ENCODE assay signal across 31 cellular contexts in genomic region chr3:111649180-111649579, GRCh38. TPM values are rescaled to one million over a fixed set of nuclear protein-coding genes. Genes with fewer than 3 reads are reported as not detected.
A peak's percentile ranks its signal among the peaks of the same experiment; 100 is the strongest.
DNase-seq lines count a peak whose midpoint lies in the region; ATAC-seq, FAIRE-seq and TF ChIP-seq lines count a peak whose summit lies in the region.
"Had no signal": no experiment of that assay in that cellular context is flagged by ENCODE, and none has a peak within 500 bp of the region (broad histone marks: within the 10 kb centered on the region; RNA-seq: fewer than 3 reads in every experiment).

No MANE protein-coding gene starts in this region.

- no peak overlapping the region for H2AK5ac ChIP-seq in IMR-90 (ENCODE audit: low read depth, low read length)

- H3K4me3 ChIP-seq in IMR-90 (ENCODE audit: insufficient read depth, low read depth, low read length) = no peak overlapping the region
- H3K4me3 ChIP-seq in bronchial epithelial cell (ENCODE audit: low read depth, low read length) = no peak overlapping the region
- no peak overlapping the region for H3K4me3 ChIP-seq in naive thymus-derived CD4-positive, alpha-beta T cell (ENCODE audit: low read length)
- H3K4me3 ChIP-seq: lung, right atrium auricular region, tibial artery had no signal

- POLR2A ChIA-PET in IMR-90 (lab: Charles Lee; ENCODE audit: unreplicated experiment) (no interaction called here), RWPE1 (lab: Yijun Ruan, JAX; ENCODE audit: low non-redundant PET) (no interaction called here), WTC11 (lab: Charles Lee) (no interaction called here)
- POLR2A ChIA-PET in naive thymus-derived CD4-positive, alpha-beta T cell (lab: Charles Lee) = no interaction called here

- H3K9me1 ChIP-seq in IMR-90 (ENCODE audit: insufficient read depth, low read length) = no peaks in the 10 kb centered on the region

- H3K4me3 Mint-ChIP-seq in T-helper 1 cell treated with Interleukin-12 subunit alpha and Interleukin-12 subunit beta and Interleukin-4 antibody, amounts not matched to agents 30 μg/mL and 1 μg/mL, for 36 hours = no peak overlapping the region
- H3K4me3 Mint-ChIP-seq in naive thymus-derived CD4-positive, alpha-beta T cell = no peak overlapping the region
- H3K4me3 Mint-ChIP-seq in WTC11 = no peak overlapping the region
- H3K4me3 Mint-ChIP-seq: activated naive CD4-positive, alpha-beta T cell treated with anti-CD3 and anti-CD28 coated beads for 36 hours; stimulated activated naive CD8-positive, alpha-beta T cell treated with anti-CD3 and anti-CD28 coated beads, Interleukin-15, Interleukin-2, amounts not matched to agents 100 ng/mL and 50 ng/mL, for 24 hours had no signal

- no TSS peak for BruUV-seq in IMR-90 (replicated peaks; lab: Mats Ljungman, UMichigan)

- no peak overlapping the region for H2AK9ac ChIP-seq in IMR-90 (replicated peaks; ENCODE audit: low read depth, low read length, poor library complexity)

- H3K14ac ChIP-seq in IMR-90 (replicated peaks; ENCODE audit: low read depth, low read length) = no peak overlapping the region

- H3K9me3 ChIP-seq in IMR-90 (ENCODE audit: control insufficient read depth, insufficient read depth, low read length) = no peaks in the 10 kb centered on the region
- H3K9me3 ChIP-seq in naive thymus-derived CD4-positive, alpha-beta T cell (ENCODE audit: control insufficient read depth in 2 of 3, low read length in 3 of 3) = no peaks in the 10 kb centered on the region
- H3K9me3 ChIP-seq: tibial artery had no signal

- H3K36me3 ChIP-seq in IMR-90 (ENCODE audit: control insufficient read depth, insufficient read depth, low read length) = no peaks in the 10 kb centered on the region
- H3K36me3 ChIP-seq in bronchial epithelial cell (ENCODE audit: control insufficient read depth, insufficient read depth, low read length) = no peaks in the 10 kb centered on the region
- peaks cover 4 to 60% (median 29%) of the 10 kb centered on the region in 3 experiments for H3K36me3 ChIP-seq in naive thymus-derived CD4-positive, alpha-beta T cell (ENCODE audit: control insufficient read depth in 2 of 3, insufficient read depth in 3 of 3, low read length in 3 of 3)
- H3K36me3 ChIP-seq: right atrium auricular region, tibial artery had no signal

- H3K27ac Mint-ChIP-seq in T-helper 1 cell treated with Interleukin-12 subunit alpha and Interleukin-12 subunit beta and Interleukin-4 antibody, amounts not matched to agents 30 μg/mL and 1 μg/mL, for 36 hours = peak overlapping the region; percentile 64
- H3K27ac Mint-ChIP-seq in naive thymus-derived CD4-positive, alpha-beta T cell = peak overlapping the region; percentile 10 to 83 (median 40)
- no peak overlapping the region for H3K27ac Mint-ChIP-seq in WTC11
- H3K27ac Mint-ChIP-seq: activated naive CD4-positive, alpha-beta T cell treated with anti-CD3 and anti-CD28 coated beads for 36 hours; stimulated activated naive CD8-positive, alpha-beta T cell treated with anti-CD3 and anti-CD28 coated beads, Interleukin-15, Interleukin-2, amounts not matched to agents 100 ng/mL and 50 ng/mL, for 24 hours had no signal

- H3K4me2 ChIP-seq in IMR-90 (ENCODE audit: low read depth, low read length) = no peak overlapping the region; the same call in 1 of the 2 replicates
- H3K4me2 ChIP-seq: KMS-11 had no signal

- peak overlapping the region in 1 of 2 experiments; percentile 44; a peak in 1 of 4 replicates for H4K8ac ChIP-seq in IMR-90 (ENCODE audit: low read depth in 2 of 2, low read length in 2 of 2)

- H4K20me1 ChIP-seq in IMR-90 (ENCODE audit: insufficient read depth, low read length) = no peaks in the 10 kb centered on the region

- H2BK5ac ChIP-seq in IMR-90 (ENCODE audit: low read depth, low read length, poor library complexity, severe bottlenecking) = no peak overlapping the region

- H3K23ac ChIP-seq in IMR-90 (ENCODE audit: low read depth, low read length) = no peak overlapping the region

- H3K4me1 Mint-ChIP-seq in T-helper 1 cell treated with Interleukin-12 subunit alpha and Interleukin-12 subunit beta and Interleukin-4 antibody, amounts not matched to agents 30 μg/mL and 1 μg/mL, for 36 hours (ENCODE audit: low read depth) = peaks cover 12% of the 10 kb centered on the region
- H3K4me1 Mint-ChIP-seq in naive thymus-derived CD4-positive, alpha-beta T cell = peaks cover 0 to 16% (median 0%) of the 10 kb centered on the region in 7 donors
- H3K4me1 Mint-ChIP-seq in WTC11 = peaks cover 31% of the 10 kb centered on the region

- no peaks in the 10 kb centered on the region for H3K79me1 ChIP-seq in IMR-90 (ENCODE audit: low read depth in 1 of 2, low read length in 2 of 2)

- CTCF ChIA-PET in IMR-90 (lab: Yijun Ruan, JAX) (interaction anchor here (1.3 kb wide), 1 partner anchor 72 kb away, joined by 3 read pairs; no protein-coding TSS in a partner anchor), RWPE1 (lab: Yijun Ruan, JAX) (interaction anchor here (0.5 kb wide), 1 partner anchor 550 kb away, joined by 3 read pairs; no protein-coding TSS in a partner anchor), WTC11 (lab: Charles Lee) (no interaction called here)
- CTCF ChIA-PET in naive thymus-derived CD4-positive, alpha-beta T cell (lab: Charles Lee) = no interaction called here

- H3K27me3 ChIP-seq in IMR-90 (ENCODE audit: control insufficient read depth, insufficient read depth, low read length) (0 out of 2 replicates have a peak, but pooled peaks cover 3% of the 10 kb centered on the region), bronchial epithelial cell (ENCODE audit: control insufficient read depth, insufficient read depth, low read length) (no peaks in the 10 kb centered on the region)
- no peaks in the 10 kb centered on the region for H3K27me3 ChIP-seq in naive thymus-derived CD4-positive, alpha-beta T cell (ENCODE audit: control insufficient read depth in 2 of 2, insufficient read depth in 2 of 2, low read length in 2 of 2)
- H3K27me3 ChIP-seq: right atrium auricular region had no signal

- peak overlapping the region; percentile 59; the same call in 1 of the 2 replicates for H3K18ac ChIP-seq in IMR-90 (ENCODE audit: low read depth, low read length)

- H2AFZ ChIP-seq in IMR-90 (replicated peaks; ENCODE audit: low read length, poor library complexity) = no peak overlapping the region

- intact Hi-C loops in IMR-90 (cut with micrococcal nuclease) = no loop called here
- intact Hi-C loops in naive thymus-derived CD4-positive, alpha-beta T cell (cut with micrococcal nuclease) = loop anchor here (2.0 to 5.0 kb wide), 2 partner anchors 18 to 37 kb away; no protein-coding TSS in a partner anchor

- H3K27ac ChIP-seq in IMR-90 (ENCODE audit: insufficient read depth, low read length) (no peak overlapping the region), RWPE1 (no peak overlapping the region)
- H3K27ac ChIP-seq in naive thymus-derived CD4-positive, alpha-beta T cell (ENCODE audit: low read depth, low read length) = no peak overlapping the region
- H3K27ac ChIP-seq: 22Rv1, KMS-11, right atrium auricular region, tibial artery had no signal

- no peaks in the 10 kb centered on the region for H3K27me3 Mint-ChIP-seq in T-helper 1 cell treated with Interleukin-12 subunit alpha and Interleukin-12 subunit beta and Interleukin-4 antibody, amounts not matched to agents 30 μg/mL and 1 μg/mL, for 36 hours (ENCODE audit: low read depth)
- no peaks in the 10 kb centered on the region for H3K27me3 Mint-ChIP-seq in naive thymus-derived CD4-positive, alpha-beta T cell
- H3K27me3 Mint-ChIP-seq in WTC11 (ENCODE audit: low read depth) = peaks cover 5% of the 10 kb centered on the region
- H3K27me3 Mint-ChIP-seq: stimulated activated naive CD8-positive, alpha-beta T cell treated with anti-CD3 and anti-CD28 coated beads, Interleukin-15, Interleukin-2, amounts not matched to agents 100 ng/mL and 50 ng/mL, for 24 hours had no signal

- TF ChIP-seq POLR2A in IMR-90 (IDR thresholded peaks at IDR 0.05; ENCODE audit: low read depth, low read length) = no peak

- no peak overlapping the region for H2BK120ac ChIP-seq in IMR-90 (ENCODE audit: low read depth, low read length)

- peak; percentile 57 for ATAC-seq in IMR-90 (ENCODE audit: low read depth)
- no peak for ATAC-seq in naive thymus-derived CD4-positive, alpha-beta T cell
- no peak for ATAC-seq in WTC11
- ATAC-seq: esophagus mucosa had no signal

- peaks cover 5% of the 10 kb centered on the region for H3K4me1 ChIP-seq in IMR-90 (ENCODE audit: control insufficient read depth, insufficient read depth, low read length)
- H3K4me1 ChIP-seq in naive thymus-derived CD4-positive, alpha-beta T cell (ENCODE audit: control insufficient read depth in 2 of 2, insufficient read depth in 2 of 2, low read length in 2 of 2) = no peaks in the 10 kb centered on the region
- H3K4me1 ChIP-seq: right atrium auricular region, tibial artery had no signal

- WGBS in IMR-90 (ENCODE audit: extremely low coverage in 2 of 2, insufficient read length in 1 of 2), 2 experiments = no CpG with 5 or more reads among the region's 1 CpG

- H3K9me3 Mint-ChIP-seq in T-helper 1 cell treated with Interleukin-12 subunit alpha and Interleukin-12 subunit beta and Interleukin-4 antibody, amounts not matched to agents 30 μg/mL and 1 μg/mL, for 36 hours = peaks cover 9% of the 10 kb centered on the region
- H3K9me3 Mint-ChIP-seq in naive thymus-derived CD4-positive, alpha-beta T cell = peaks cover 0 to 14% (median 0%) of the 10 kb centered on the region in 11 donors
- H3K9me3 Mint-ChIP-seq in WTC11 = peaks cover 10% of the 10 kb centered on the region
- H3K9me3 Mint-ChIP-seq: stimulated activated naive CD8-positive, alpha-beta T cell treated with anti-CD3 and anti-CD28 coated beads, Interleukin-15, Interleukin-2, amounts not matched to agents 100 ng/mL and 50 ng/mL, for 24 hours had no signal

- in situ Hi-C loops in IMR-90 (cut with MboI; ENCODE audit: low sequenced_read_pairs) = no loop called here

- H3K4ac ChIP-seq in IMR-90 (ENCODE audit: low read depth, low read length) = no peak overlapping the region

- no peak overlapping the region for H4K91ac ChIP-seq in IMR-90 (ENCODE audit: insufficient read depth, low read depth, low read length)

- no peak overlapping the region for H3K9ac ChIP-seq in IMR-90 (ENCODE audit: low read depth, low read length)
- H3K9ac ChIP-seq: KMS-11 had no signal

- H3K56ac ChIP-seq in IMR-90 (ENCODE audit: extremely low read depth, insufficient read depth, low read length) = no peak overlapping the region

- dilution Hi-C loops in IMR-90 (cut with HindIII; ENCODE audit: low sequenced_read_pairs, unreplicated experiment) = no loop called here

- H2BK20ac ChIP-seq in IMR-90 (ENCODE audit: low read depth, low read length) = no peak overlapping the region

- no peak for TF ChIP-seq RAD21 in IMR-90 (IDR thresholded peaks at IDR 0.05; ENCODE audit: low read length)

- FAIRE-seq in bronchial epithelial cell (lab: Jason Lieb, UNC) = no peak
- FAIRE-seq: astrocyte, GM12892, GM19239, HTR-8/SVneo, kidney had no signal

- no peak overlapping the region for H4K5ac ChIP-seq in IMR-90 (ENCODE audit: low read depth, low read length)

- no peak for DNase-seq in T-helper 1 cell
- DNase-seq in IMR-90 = peak; percentile 73
- peak; percentile 85 for DNase-seq in bronchial epithelial cell (ENCODE audit: low read depth)
- no peak for DNase-seq in naive thymus-derived CD4-positive, alpha-beta T cell
- no peak for DNase-seq in RWPE1 (ENCODE audit: low spot score)
- no peak for DNase-seq in MV-4-11 (lab: John Stamatoyannopoulos, UW)
- DNase-seq in WTC11 (ENCODE audit: low spot score) = no peak
- DNase-seq: activated CD4-positive, alpha-beta T cell treated with anti-CD3 and anti-CD28 coated beads for 4 hours; activated naive CD4-positive, alpha-beta T cell treated with anti-CD3 and anti-CD28 coated beads for 36 hours; AML-193; cerebellar nuclear complex; COR-L47; DND-41; kidney; NCI-H1694 treated with DMSO at 0.1 percent for 48 hours; NCI-H2171 treated with DMSO at 0.1 percent for 48 hours; NCI-H69; nucleus accumbens; stimulated activated CD4-positive, alpha-beta T cell treated with anti-CD3 and anti-CD28 coated beads, Interleukin-4, amount 100 ng/mL, for 24 hours; tibial artery had no signal

- peaks cover 91% of the 10 kb centered on the region for H3K36me3 Mint-ChIP-seq in T-helper 1 cell treated with Interleukin-12 subunit alpha and Interleukin-12 subunit beta and Interleukin-4 antibody, amounts not matched to agents 30 μg/mL and 1 μg/mL, for 36 hours (ENCODE audit: low read depth)
- peaks cover 37 to 99% (median 90%) of the 10 kb centered on the region in 5 donors for H3K36me3 Mint-ChIP-seq in naive thymus-derived CD4-positive, alpha-beta T cell
- peaks cover under 1% of the 10 kb centered on the region for H3K36me3 Mint-ChIP-seq in WTC11

- no peak overlapping the region for H2BK15ac ChIP-seq in IMR-90 (ENCODE audit: low read depth, low read length)

- no peak for TF ChIP-seq CTCF in IMR-90 (conservative IDR thresholded peaks at IDR 0.05; ENCODE audit: low read depth, low read length)
- TF ChIP-seq CTCF in bronchial epithelial cell (IDR thresholded peaks at IDR 0.05; ENCODE audit: insufficient read depth, low read length, severe bottlenecking) = no peak
- TF ChIP-seq CTCF in RWPE1 (conservative IDR thresholded peaks at IDR 0.05; ENCODE audit: low read depth) = no peak
- TF ChIP-seq CTCF in WTC11 (IDR thresholded peaks at IDR 0.05) = no peak

RNA-seq across cellular contexts. Expression of gene PLCXD2, which starts 25.3 kb away (rescaled TPM):
- total RNA-seq in IMR-90 (2012; rRNA removed) (2.2 and 2.5 TPM in 2 replicates), bronchial epithelial cell (12.1 and 30.5 TPM in 2 replicates), WTC11 (2021) (1.8 to 2.4 TPM (median 2.3 TPM) in 3 replicates)
- 0.55 and 0.57 TPM in 2 replicates for polyA plus RNA-seq in IMR-90 (2012; rRNA removed)
- polyA plus RNA-seq in IMR-90 (2012; cell fraction: cytosol; rRNA removed) = 0.20 and 0.37 TPM in 2 replicates
- 0.74 and 1.9 TPM in 2 replicates for polyA plus RNA-seq in IMR-90 (2012; cell fraction: nucleus; rRNA removed; ENCODE audit: low replicate concordance)
- 10 to 100 TPM in 3 of 5 experiments, 1 to 10 TPM in 2; 8.2 to 18.3 (median 12.3) TPM for total RNA-seq in naive thymus-derived CD4-positive, alpha-beta T cell
- polyA plus RNA-seq in naive thymus-derived CD4-positive, alpha-beta T cell = 1 to 10 TPM; 2.1 to 2.4 TPM

RNA-seq across cellular contexts. Expression of gene ZBED2, which starts 54.0 kb away (rescaled TPM):
- total RNA-seq in IMR-90 (2012; rRNA removed) (0.72 and 1.1 TPM in 2 replicates), bronchial epithelial cell (6.3 and 8.2 TPM in 2 replicates), WTC11 (2021) (0.07 to 0.16 TPM (median 0.09 TPM) in 3 replicates)
- 0.36 and 0.51 TPM in 2 replicates for polyA plus RNA-seq in IMR-90 (2012; rRNA removed)
- polyA plus RNA-seq in IMR-90 (2012; cell fraction: cytosol; rRNA removed) = 0.15 and 0.34 TPM in 2 replicates
- 0.10 and 0.21 TPM in 2 replicates for polyA plus RNA-seq in IMR-90 (2012; cell fraction: nucleus; rRNA removed; ENCODE audit: low replicate concordance)
- total RNA-seq in naive thymus-derived CD4-positive, alpha-beta T cell = 10 to 100 TPM in 1 of 5 experiments, under 1 TPM in 3, not detected in 1; 0.13 to 51.8 (median 0.27) TPM
- polyA plus RNA-seq in naive thymus-derived CD4-positive, alpha-beta T cell = 1 to 10 TPM; 1.7 to 1.8 TPM

Comparison
In these comparisons a context has a peak if more than half of its experiments do, and no peak if none do; other contexts are left out.
1. DNase-seq: peak in IMR-90 (single experiment) and bronchial epithelial cell (single experiment); none in T-helper 1 cell (0 of 5), naive thymus-derived CD4-positive, alpha-beta T cell (0 of 9), RWPE1 (single experiment), MV-4-11 (single experiment) and WTC11 (single experiment).
2. CTCF ChIA-PET loops: an anchor here in IMR-90 (1.3 kb wide) and RWPE1 (0.5 kb wide); none called in naive thymus-derived CD4-positive, alpha-beta T cell and WTC11.